ENCODE assay signal across 8 cellular contexts in genomic region chr3:184812845-184813157, GRCh38. TPM values are rescaled to one million over a fixed set of nuclear protein-coding genes. Genes with fewer than 3 reads are reported as not detected.
A peak's percentile ranks its signal among the peaks of the same experiment; 100 is the strongest.
DNase-seq lines count a peak whose midpoint lies in the region; ATAC-seq and TF ChIP-seq lines count a peak whose summit lies in the region.

No MANE protein-coding gene starts in this region.

- DNase-seq in cardiac muscle cell (ENCODE audit: low read depth in 1 of 2, low spot score in 1 of 2) (no peak), Right ventricle myocardium inferior (ENCODE audit: missing footprints) (no peak), body of pancreas (no peak), vagina (ENCODE audit: extremely low spot score in 2 of 2) (no peak), DMS153 (lab: John Stamatoyannopoulos, UW) (no peak), NCI-H187 (lab: John Stamatoyannopoulos, UW) (no peak)
- no peak for DNase-seq in activated effector memory CD4-positive, alpha-beta T cell treated with anti-CD3 and anti-CD28 coated beads, Interleukin-2, amount 50 U/mL, for 16 hours

- TF ChIP-seq POLR2A in body of pancreas (IDR thresholded peaks at IDR 0.05) (no peak), vagina (IDR thresholded peaks at IDR 0.05) (no peak)

- ATAC-seq in Right ventricle myocardium inferior (no peak), body of pancreas (no peak)

- H3K36me3 ChIP-seq in cardiac muscle cell (no peaks in the 10 kb centered on the region), body of pancreas (replicated peaks in 1 of 2; ENCODE audit: insufficient read depth in 1 of 2, low read depth in 2 of 2) (no peaks in the 10 kb centered on the region), mesodermal cell (ENCODE audit: control insufficient read depth, insufficient read depth, low read length) (peaks cover 5% of the 10 kb centered on the region), vagina (no peaks in the 10 kb centered on the region)

- intact Hi-C loops in Right ventricle myocardium inferior (cut with DNase I): loop anchor here (10.0 kb wide), 1 partner anchor 448 kb away; the partner anchor contains the start of genes CLCN2 and POLR2H
- intact Hi-C loops in body of pancreas (cut with DNase I): no loop called here
- intact Hi-C loops in vagina (cut with DNase I): no loop called here

- H3K27ac ChIP-seq in cardiac muscle cell: no peak overlapping the region
- peak overlapping the region in 1 of 4 donors; percentile 80 for H3K27ac ChIP-seq in body of pancreas
- no peak overlapping the region for H3K27ac ChIP-seq in mesodermal cell (ENCODE audit: low read depth, low read length, severe bottlenecking)
- peak overlapping the region; percentile 80 for H3K27ac ChIP-seq in vagina

- no peaks in the 10 kb centered on the region for H3K27me3 ChIP-seq in cardiac muscle cell
- no peaks in the 10 kb centered on the region for H3K27me3 ChIP-seq in body of pancreas
- H3K27me3 ChIP-seq in vagina: no peaks in the 10 kb centered on the region

- H3K9me3 ChIP-seq in cardiac muscle cell (ENCODE audit: low read depth): no peaks in the 10 kb centered on the region
- H3K9me3 ChIP-seq in body of pancreas: no peaks in the 10 kb centered on the region
- no peaks in the 10 kb centered on the region for H3K9me3 ChIP-seq in mesodermal cell (ENCODE audit: control insufficient read depth, low read length)
- H3K9me3 ChIP-seq in vagina: no peaks in the 10 kb centered on the region

- H3K4me3 ChIP-seq in cardiac muscle cell (peak overlapping the region; percentile 86), body of pancreas (peak overlapping the region; percentile 80 to 83), mesodermal cell (ENCODE audit: extremely low read depth, insufficient read depth, low read length, poor library complexity, severe bottlenecking) (peak overlapping the region; percentile 60), vagina (peak overlapping the region; percentile 76 to 90)

- 16 to 23% methylated on average over 5 to 7 of the region's 7 CpGs for WGBS in body of pancreas, 2 donors
- 43 to 44% methylated on average over 6 to 7 of the region's 7 CpGs for WGBS in mesodermal cell (ENCODE audit: insufficient coverage in 2 of 2), 2 experiments

- TF ChIP-seq CTCF in cardiac muscle cell (IDR thresholded peaks at IDR 0.05; ENCODE audit: low read depth, low read length) (no peak), body of pancreas (IDR thresholded peaks at IDR 0.05) (no peak), vagina (IDR thresholded peaks at IDR 0.05) (no peak)

- H3K4me1 ChIP-seq in cardiac muscle cell (ENCODE audit: low read depth): peaks cover 12% of the 10 kb centered on the region
- H3K4me1 ChIP-seq in body of pancreas: peaks cover 14% of the 10 kb centered on the region
- peaks cover 15% of the 10 kb centered on the region for H3K4me1 ChIP-seq in mesodermal cell (ENCODE audit: control insufficient read depth, insufficient read depth, low read length, poor library complexity, severe bottlenecking)
- peaks cover 15% of the 10 kb centered on the region for H3K4me1 ChIP-seq in vagina

RNA-seq across cellular contexts. Expression of gene VPS8, which starts 0.8 kb away (rescaled TPM):
- 45.3 and 47.1 TPM in 2 replicates for total RNA-seq in cardiac muscle cell
- polyA plus RNA-seq in cardiac muscle cell: 41.2 and 61.5 TPM in 2 replicates
- 46.1 TPM for total RNA-seq in Right ventricle myocardium inferior
- total RNA-seq in body of pancreas: 10 to 100 TPM; 39.2 to 52.7 TPM
- polyA plus RNA-seq in mesodermal cell (2013, experiment 1 of 2): 32.2 TPM
- polyA plus RNA-seq in mesodermal cell (2013, experiment 2 of 2): 30.0 TPM
- 52.3 TPM for total RNA-seq in vagina
